30 cellular contexts compared by ENCODE assay signal in the genomic region with DNA sequence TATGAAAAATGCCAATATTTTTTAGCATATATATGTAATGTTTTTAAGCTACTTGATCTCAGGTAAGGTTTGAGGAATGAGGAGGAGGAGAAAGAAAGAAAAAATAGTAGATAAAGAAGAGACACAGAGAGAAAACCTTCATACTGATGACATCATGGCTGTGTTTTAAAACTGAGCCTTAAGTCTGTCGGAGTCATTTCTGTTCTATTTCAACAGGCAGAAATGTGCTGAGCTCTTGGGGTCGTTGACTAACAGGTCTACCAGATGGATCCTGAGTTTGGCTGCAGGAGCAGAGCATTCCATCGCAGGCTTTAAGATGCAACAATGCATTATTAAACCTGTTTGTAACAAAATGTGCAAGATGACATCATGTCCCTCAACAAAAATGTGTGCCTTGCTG.
"Had no signal": no experiment of that assay in that cellular context is flagged by ENCODE, and none has a peak within 500 bp of the region (broad histone marks: within the 10 kb centered on the region; RNA-seq: fewer than 3 reads in every experiment).

No MANE protein-coding gene starts in this region.

- H3K36me3 Mint-ChIP-seq: activated CD4-positive, alpha-beta memory T cell treated with anti-CD3 and anti-CD28 coated beads for 36 hours; activated CD8-positive, alpha-beta memory T cell treated with anti-CD3 and anti-CD28 coated beads, Interleukin-2, amount 10 ng/mL, durations not matched to agents 7 days and 5 days; activated naive CD4-positive, alpha-beta T cell treated with anti-CD3 and anti-CD28 coated beads, Interleukin-2, amount 50 U/mL, for 24 hours; activated naive CD8-positive, alpha-beta T cell treated with anti-CD3 and anti-CD28 coated beads, Interleukin-2, amount 10 ng/mL, durations not matched to agents 7 days and 5 days had no signal

- FAIRE-seq: bronchial epithelial cell, endometrium, endothelial cell of umbilical vein had no signal

- H3K36me3 ChIP-seq: ascending aorta, brain microvascular endothelial cell, colonic mucosa, esophagus squamous epithelium, gastroesophageal sphincter, heart right ventricle had no signal

- H3K27me3 ChIP-seq: ascending aorta, brain microvascular endothelial cell, colonic mucosa, esophagus squamous epithelium, gastroesophageal sphincter, heart right ventricle had no signal

- H3K27ac Mint-ChIP-seq: activated CD4-positive, alpha-beta memory T cell treated with anti-CD3 and anti-CD28 coated beads for 36 hours; activated CD4-positive, alpha-beta T cell treated with anti-CD3 and anti-CD28 coated beads for 36 hours; activated CD4-positive, alpha-beta T cell treated with anti-CD3 and anti-CD28 coated beads, Interleukin-2, amount 10 ng/mL, durations not matched to agents 24 days and 14 days; activated CD8-positive, alpha-beta memory T cell treated with anti-CD3 and anti-CD28 coated beads, Interleukin-2, amount 10 ng/mL, durations not matched to agents 7 days and 5 days; activated CD8-positive, alpha-beta T cell treated with anti-CD3 and anti-CD28 coated beads, Interleukin-2, amount 10 ng/mL, durations not matched to agents 7 days and 5 days; activated naive CD4-positive, alpha-beta T cell treated with anti-CD3 and anti-CD28 coated beads for 36 hours; activated naive CD4-positive, alpha-beta T cell treated with anti-CD3 and anti-CD28 coated beads, Interleukin-2, amount 50 U/mL, for 24 hours; activated naive CD8-positive, alpha-beta T cell treated with anti-CD3 and anti-CD28 coated beads, Interleukin-2, amount 10 ng/mL, durations not matched to agents 7 days and 5 days; activated T-helper 1 cell treated with anti-CD3 and anti-CD28 coated beads, Interleukin-12 subunit alpha, Interleukin-12 subunit beta, Interleukin-2, Interleukin-4 antibody, amounts not matched to agents 30 ng/mL and 10 ng/mL and 1 ng/mL, durations not matched to agents 14 hours and 24 hours and 36 hours; activated T-helper 2 cell treated with anti-CD3 and anti-CD28 coated beads, Interferon-gamma antibody, Interleukin-2, Interleukin-4, amounts not matched to agents 10 μg/mL and 5 μg/mL and 100 μg/mL, durations not matched to agents 14 hours and 24 hours and 36 hours had no signal

- H3K27ac ChIP-seq: ascending aorta, brain microvascular endothelial cell, colonic mucosa, epithelial cell of prostate, esophagus squamous epithelium, gastroesophageal sphincter, heart right ventricle had no signal

- H3K4me3 Mint-ChIP-seq: activated CD4-positive, alpha-beta memory T cell treated with anti-CD3 and anti-CD28 coated beads for 36 hours; activated CD4-positive, alpha-beta T cell treated with anti-CD3 and anti-CD28 coated beads for 36 hours; activated CD4-positive, alpha-beta T cell treated with anti-CD3 and anti-CD28 coated beads, Interleukin-2, amount 10 ng/mL, durations not matched to agents 24 days and 14 days; activated CD8-positive, alpha-beta memory T cell treated with anti-CD3 and anti-CD28 coated beads, Interleukin-2, amount 10 ng/mL, durations not matched to agents 7 days and 5 days; activated CD8-positive, alpha-beta T cell treated with anti-CD3 and anti-CD28 coated beads, Interleukin-2, amount 10 ng/mL, durations not matched to agents 7 days and 5 days; activated naive CD4-positive, alpha-beta T cell treated with anti-CD3 and anti-CD28 coated beads for 36 hours; activated naive CD4-positive, alpha-beta T cell treated with anti-CD3 and anti-CD28 coated beads, Interleukin-2, amount 50 U/mL, for 24 hours; activated naive CD8-positive, alpha-beta T cell treated with anti-CD3 and anti-CD28 coated beads, Interleukin-2, amount 10 ng/mL, durations not matched to agents 7 days and 5 days; activated T-helper 1 cell treated with anti-CD3 and anti-CD28 coated beads, Interleukin-12 subunit alpha, Interleukin-12 subunit beta, Interleukin-2, Interleukin-4 antibody, amounts not matched to agents 30 ng/mL and 10 ng/mL and 1 ng/mL, durations not matched to agents 14 hours and 24 hours and 36 hours had no signal

- H3K27me3 Mint-ChIP-seq: activated CD4-positive, alpha-beta memory T cell treated with anti-CD3 and anti-CD28 coated beads for 36 hours; activated CD4-positive, alpha-beta T cell treated with anti-CD3 and anti-CD28 coated beads for 36 hours; activated CD4-positive, alpha-beta T cell treated with anti-CD3 and anti-CD28 coated beads, Interleukin-2, amount 10 ng/mL, durations not matched to agents 24 days and 14 days; activated CD8-positive, alpha-beta memory T cell treated with anti-CD3 and anti-CD28 coated beads, Interleukin-2, amount 10 ng/mL, durations not matched to agents 7 days and 5 days; activated naive CD4-positive, alpha-beta T cell treated with anti-CD3 and anti-CD28 coated beads, Interleukin-2, amount 50 U/mL, for 24 hours; activated naive CD8-positive, alpha-beta T cell treated with anti-CD3 and anti-CD28 coated beads, Interleukin-2, amount 10 ng/mL, durations not matched to agents 7 days and 5 days had no signal

- DNase-seq: activated CD4-positive, alpha-beta memory T cell treated with anti-CD3 and anti-CD28 coated beads for 36 hours; activated CD4-positive, alpha-beta T cell treated with anti-CD3 and anti-CD28 coated beads for 36 hours; activated CD4-positive, alpha-beta T cell treated with anti-CD3 and anti-CD28 coated beads, Interleukin-2, amount 10 ng/mL, durations not matched to agents 24 days and 14 days; activated CD4-positive, CD25-positive, alpha-beta regulatory T cell; activated CD4-positive, CD25-positive, alpha-beta regulatory T cell treated with anti-CD3 and anti-CD28 coated beads, Interleukin-2, amount 50 U/mL, for 72 hours; activated CD8-positive, alpha-beta memory T cell treated with anti-CD3 and anti-CD28 coated beads, Interleukin-2, amount 10 ng/mL, durations not matched to agents 7 days and 5 days; activated CD8-positive, alpha-beta memory T cell treated with anti-CD3 and anti-CD28 coated beads, Interleukin-2, amount 50 U/mL, for 4 hours; activated CD8-positive, alpha-beta T cell treated with anti-CD3 and anti-CD28 coated beads, Interleukin-2, amount 10 ng/mL, durations not matched to agents 7 days and 5 days; activated effector memory CD4-positive, alpha-beta T cell treated with anti-CD3 and anti-CD28 coated beads, Interleukin-2, amount 50 U/mL, for 16 hours; activated naive CD4-positive, alpha-beta T cell treated with anti-CD3 and anti-CD28 coated beads for 36 hours; activated naive CD8-positive, alpha-beta T cell treated with anti-CD3 and anti-CD28 coated beads, Interleukin-2, amount 10 ng/mL, durations not matched to agents 7 days and 5 days; activated T-cell treated with anti-CD3 and anti-CD28 coated beads, Interleukin-2, amount 50 U/mL, for 1 hour; activated T-cell treated with anti-CD3 and anti-CD28 coated beads, Interleukin-2, amount 50 U/mL, for 48 hours; brain microvascular endothelial cell; caudate nucleus; colonic mucosa; effector CD8-positive, alpha-beta T cell; esophagus squamous epithelium; foreskin melanocyte; heart right ventricle; T-helper 2 cell had no signal

- ATAC-seq: activated CD4-positive, alpha-beta T cell treated with anti-CD3 and anti-CD28 coated beads for 36 hours; activated CD8-positive, alpha-beta memory T cell treated with anti-CD3 and anti-CD28 coated beads, Interleukin-2, amount 10 ng/mL, durations not matched to agents 7 days and 5 days; activated CD8-positive, alpha-beta T cell treated with anti-CD3 and anti-CD28 coated beads, Interleukin-2, amount 10 ng/mL, durations not matched to agents 7 days and 5 days; gastroesophageal sphincter; heart right ventricle had no signal

- H3K4me1 Mint-ChIP-seq: activated CD4-positive, alpha-beta T cell treated with anti-CD3 and anti-CD28 coated beads for 36 hours; activated CD4-positive, alpha-beta T cell treated with anti-CD3 and anti-CD28 coated beads, Interleukin-2, amount 10 ng/mL, durations not matched to agents 24 days and 14 days; activated CD8-positive, alpha-beta memory T cell treated with anti-CD3 and anti-CD28 coated beads, Interleukin-2, amount 10 ng/mL, durations not matched to agents 7 days and 5 days; activated naive CD4-positive, alpha-beta T cell treated with anti-CD3 and anti-CD28 coated beads, Interleukin-2, amount 50 U/mL, for 24 hours; activated naive CD8-positive, alpha-beta T cell treated with anti-CD3 and anti-CD28 coated beads, Interleukin-2, amount 10 ng/mL, durations not matched to agents 7 days and 5 days had no signal

- H3K9me3 Mint-ChIP-seq: activated CD4-positive, alpha-beta memory T cell treated with anti-CD3 and anti-CD28 coated beads for 36 hours; activated CD4-positive, alpha-beta T cell treated with anti-CD3 and anti-CD28 coated beads, Interleukin-2, amount 10 ng/mL, durations not matched to agents 24 days and 14 days; activated naive CD4-positive, alpha-beta T cell treated with anti-CD3 and anti-CD28 coated beads for 36 hours; activated naive CD4-positive, alpha-beta T cell treated with anti-CD3 and anti-CD28 coated beads, Interleukin-2, amount 50 U/mL, for 24 hours; activated T-helper 1 cell treated with anti-CD3 and anti-CD28 coated beads, Interleukin-12 subunit alpha, Interleukin-12 subunit beta, Interleukin-2, Interleukin-4 antibody, amounts not matched to agents 30 ng/mL and 10 ng/mL and 1 ng/mL, durations not matched to agents 14 hours and 24 hours and 36 hours; activated T-helper 2 cell treated with anti-CD3 and anti-CD28 coated beads, Interferon-gamma antibody, Interleukin-2, Interleukin-4, amounts not matched to agents 10 μg/mL and 5 μg/mL and 100 μg/mL, durations not matched to agents 14 hours and 24 hours and 36 hours had no signal

- H3K9me3 ChIP-seq: ascending aorta, colonic mucosa, esophagus squamous epithelium, gastroesophageal sphincter, heart right ventricle had no signal

- H3K4me1 ChIP-seq: ascending aorta, colonic mucosa had no signal

- H3K4me3 ChIP-seq: ascending aorta, colonic mucosa, esophagus squamous epithelium, gastroesophageal sphincter, heart right ventricle had no signal
